In genomic region chr15:88938802-88939485, GRCh38 we compare ENCODE assay signal across 1 cellular context.
TF ChIP-seq lines count a peak whose summit lies in the region.

No MANE protein-coding gene starts in this region.

TF ChIP-seq in IMR-90, 13 proteins besides CTCF, POLR2A, EP300 and RAD21:
- TF ChIP-seq ELK1 (IDR thresholded peaks at IDR 0.05; ENCODE audit: borderline replicate concordance, low read depth, low read length) (no peak), MXI1 (IDR thresholded peaks at IDR 0.05; ENCODE audit: borderline replicate concordance, low read depth, low read length) (no peak), MAFK (IDR thresholded peaks at IDR 0.05; ENCODE audit: low read depth, low read length) (no peak)
